Comparison of ENCODE assay signal across 9 cellular contexts in genomic region chr10:133335238-133336122, GRCh38. TPM values are rescaled to one million over a fixed set of nuclear protein-coding genes. Genes with fewer than 3 reads are reported as not detected.
DNase-seq lines count a peak whose midpoint lies in the region; ATAC-seq lines count a peak whose summit lies in the region.
"Had no signal": no experiment of that assay in that cellular context is flagged by ENCODE, and none has a peak within 500 bp of the region (broad histone marks: within the 10 kb centered on the region; RNA-seq: fewer than 3 reads in every experiment).

No MANE protein-coding gene starts in this region.

- H3K4me3 Mint-ChIP-seq in effector memory CD8-positive, alpha-beta T cell, result peak overlapping the region in 1 of 2 donors; percentile 76

- no peaks in the 10 kb centered on the region for H3K9me3 ChIP-seq in mononuclear cell (ENCODE audit: low read depth, low read length)

- ATAC-seq in effector memory CD8-positive, alpha-beta T cell (replicated peaks), result peak; percentile 51
- ATAC-seq in HG02763 (IDR thresholded peaks at IDR 0.05; ENCODE audit: unreplicated experiment), result no peak

- peaks cover 3 to 4% of the 10 kb centered on the region in 2 donors for H3K4me1 Mint-ChIP-seq in effector memory CD8-positive, alpha-beta T cell (ENCODE audit: low read depth in 2 of 2)

- H3K27ac Mint-ChIP-seq in effector memory CD8-positive, alpha-beta T cell, result peak overlapping the region; percentile 92 to 96

- H3K4me3 ChIP-seq in mononuclear cell (ENCODE audit: low read length), result peak overlapping the region; percentile 12

- peaks cover 16% of the 10 kb centered on the region for H3K36me3 Mint-ChIP-seq in effector memory CD8-positive, alpha-beta T cell (ENCODE audit: insufficient read depth)

- H3K27me3 ChIP-seq in mononuclear cell (ENCODE audit: insufficient read depth, low read length), result peaks cover 31% of the 10 kb centered on the region

- DNase-seq in NK-92 (lab: John Stamatoyannopoulos, UW; ENCODE audit: unreplicated experiment) (peak; percentile 36), SIG-M5 (lab: John Stamatoyannopoulos, UW) (no peak)
- no peak for DNase-seq in NK-92 treated with Interleukin-12 subunit alpha and Interleukin-12 subunit beta, amount 100 ng/mL, for 24 hours (lab: John Stamatoyannopoulos, UW)
- DNase-seq in activated CD8-positive, alpha-beta memory T cell treated with anti-CD3 and anti-CD28 coated beads, Interleukin-2, amount 50 U/mL, for 4 hours, result peak; percentile 85
- peak; percentile 85 to 91 (median 87) for DNase-seq in effector memory CD8-positive, alpha-beta T cell
- peak; percentile 66 to 72 for DNase-seq in stimulated activated CD8-positive, alpha-beta memory T cell treated with anti-CD3 and anti-CD28 coated beads, Interleukin-2, amount 100 ng/mL, for 1 hour (ENCODE audit: low read depth in 2 of 2)
- DNase-seq: DND-41 had no signal

- peaks cover 0 to 15% of the 10 kb centered on the region in 2 donors for H3K27me3 Mint-ChIP-seq in effector memory CD8-positive, alpha-beta T cell

- H3K4me1 ChIP-seq in mononuclear cell (ENCODE audit: insufficient read depth, low read length), result peaks cover 22% of the 10 kb centered on the region

- no peaks in the 10 kb centered on the region for H3K9me3 Mint-ChIP-seq in effector memory CD8-positive, alpha-beta T cell

RNA-seq across cellular contexts. Expression of gene CALY, which starts 1.2 kb away (rescaled TPM):
- total RNA-seq in mononuclear cell, result 0.73 TPM

RNA-seq across cellular contexts. Expression of gene PRAP1, which starts 11.7 kb away (rescaled TPM):
- not detected for total RNA-seq in mononuclear cell

RNA-seq across cellular contexts. Expression of gene FUOM, which starts 22.3 kb away (rescaled TPM):
- total RNA-seq in mononuclear cell, result 7.1 TPM

RNA-seq across cellular contexts. Expression of gene ZNF511, which starts 26.8 kb away (rescaled TPM):
- 16.8 TPM for total RNA-seq in mononuclear cell

RNA-seq across cellular contexts. Expression of gene TUBGCP2, which starts 26.8 kb away (rescaled TPM):
- 54.9 TPM for total RNA-seq in mononuclear cell

Comparison
In these comparisons a context has a peak if more than half of its experiments do, and no peak if none do; other contexts are left out.
1. DNase-seq: peak in NK-92 (single experiment), activated CD8-positive, alpha-beta memory T cell treated with anti-CD3 and anti-CD28 coated beads, Interleukin-2, amount 50 U/mL, for 4 hours (single experiment), effector memory CD8-positive, alpha-beta T cell (3 of 3) and stimulated activated CD8-positive, alpha-beta memory T cell treated with anti-CD3 and anti-CD28 coated beads, Interleukin-2, amount 100 ng/mL, for 1 hour (2 of 2); none in NK-92 treated with Interleukin-12 subunit alpha and Interleukin-12 subunit beta, amount 100 ng/mL, for 24 hours (single experiment) and SIG-M5 (single experiment).